Comparison of ENCODE assay signal across 8 cellular contexts in the genomic region with DNA sequence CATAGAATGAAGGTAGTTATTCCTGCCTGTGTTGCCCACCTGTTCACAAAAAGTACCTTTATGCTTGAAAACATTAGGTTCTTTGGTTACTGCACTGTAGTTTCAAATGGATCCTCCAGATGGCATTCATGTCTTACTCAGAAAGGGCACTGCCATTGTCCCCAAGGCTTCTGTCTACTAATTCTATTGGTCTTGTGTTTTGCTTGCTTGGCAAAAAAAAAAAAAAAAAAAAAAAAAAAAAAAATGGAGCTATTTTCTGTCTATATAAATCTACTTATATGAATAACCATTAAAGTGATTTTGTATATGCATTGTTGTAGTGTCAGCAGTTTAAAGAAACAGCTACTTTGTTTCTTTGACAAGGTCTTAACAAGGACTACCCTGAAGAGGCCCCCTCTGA. TPM values are rescaled to one million over a fixed set of nuclear protein-coding genes. Genes with fewer than 3 reads are reported as not detected.
DNase-seq lines count a peak whose midpoint lies in the region; ATAC-seq, FAIRE-seq and TF ChIP-seq lines count a peak whose summit lies in the region.

No MANE protein-coding gene starts in this region.

- no peaks in the 10 kb centered on the region for H3K9me3 ChIP-seq in OCI-LY7 (ENCODE audit: low read length)
- no peaks in the 10 kb centered on the region for H3K9me3 ChIP-seq in H1 (ENCODE audit: insufficient read depth in 2 of 2, low read depth in 1 of 2, low read length in 1 of 2)
- H3K9me3 ChIP-seq in neuronal stem cell (replicated peaks in 1 of 2; ENCODE audit: control insufficient read depth in 2 of 2, insufficient read depth in 1 of 2, low read depth in 1 of 2, low read length in 2 of 2), result no peaks in the 10 kb centered on the region

- H2AK5ac ChIP-seq in H1 (ENCODE audit: low read depth, low read length), result no peak overlapping the region
- no peak overlapping the region for H2AK5ac ChIP-seq in neuronal stem cell (ENCODE audit: low read depth, low read length)

- no peak overlapping the region for H3K4ac ChIP-seq in H1 (replicated peaks; ENCODE audit: insufficient read length, low read depth, low read length)
- no peak overlapping the region for H3K4ac ChIP-seq in neuronal stem cell (ENCODE audit: low read length)

- H4K20me1 ChIP-seq in OCI-LY7 (ENCODE audit: insufficient read depth, low read length), result no peaks in the 10 kb centered on the region
- H4K20me1 ChIP-seq in H1 (replicated peaks in 1 of 2; ENCODE audit: control insufficient read depth in 1 of 2, insufficient read depth in 2 of 2, low read length in 2 of 2), result no peaks in the 10 kb centered on the region

- TF ChIP-seq RAD21 in Ishikawa (IDR thresholded peaks at IDR 0.05; ENCODE audit: low read depth), result peak; percentile 86
- TF ChIP-seq RAD21 in H1 (IDR thresholded peaks at IDR 0.05 in 1 of 2, conservative IDR thresholded peaks at IDR 0.05 in 1 of 2; ENCODE audit: low read depth in 2 of 2, low read length in 2 of 2), result peak; percentile 78

- no peaks in the 10 kb centered on the region for H3K9me2 ChIP-seq in OCI-LY7 (ENCODE audit: insufficient read depth, low read length)

- TF ChIP-seq POLR2A in H1 (IDR thresholded peaks at IDR 0.05; ENCODE audit: control extremely low read depth in 1 of 2, low read depth in 2 of 2, low read length in 2 of 2), result no peak

- H3K27ac ChIP-seq in OCI-LY7 (ENCODE audit: low read depth, low read length, poor library complexity, severe bottlenecking) (no peak overlapping the region), H1 (ENCODE audit: low read depth, low read length) (no peak overlapping the region), neuronal stem cell (replicated peaks; ENCODE audit: low read length) (no peak overlapping the region)

- no peak overlapping the region for H2BK5ac ChIP-seq in H1 (ENCODE audit: low read depth, low read length)
- H2BK5ac ChIP-seq in neuronal stem cell (ENCODE audit: low read length), result no peak overlapping the region

- no peak overlapping the region for H3K56ac ChIP-seq in H1 (replicated peaks; ENCODE audit: insufficient read length, low read depth, low read length)

- H3K4me1 Mint-ChIP-seq in CD14-positive monocyte, result no peaks in the 10 kb centered on the region

- H3K9ac ChIP-seq in H1 (replicated peaks in 1 of 4; ENCODE audit: extremely low read depth in 1 of 4, low read depth in 3 of 4, low read length in 3 of 4), result no peak overlapping the region
- H3K9ac ChIP-seq in neuronal stem cell (ENCODE audit: low read depth, low read length, poor library complexity), result no peak overlapping the region

- POLR2A ChIA-PET in OCI-LY7 (lab: Charles Lee), result interaction anchor here (0.6 to 1.7 kb wide), 15 partner anchors 8 to 667 kb away, joined by 3 to 12 read pairs (median 4); no protein-coding TSS in a partner anchor
- POLR2A ChIA-PET in H1 (lab: Charles Lee; ENCODE audit: partially characterized antibody), result interaction anchor here (0.6 kb wide), 1 partner anchor 153 kb away, joined by 4 read pairs; no protein-coding TSS in a partner anchor

- H3K23me2 ChIP-seq in H1 (ENCODE audit: low read depth, low read length), result no peaks in the 10 kb centered on the region

- no peak overlapping the region for H3K4me2 ChIP-seq in OCI-LY7 (ENCODE audit: low read length)
- no peak overlapping the region for H3K4me2 ChIP-seq in H1 (ENCODE audit: insufficient read depth in 1 of 2, low read depth in 2 of 2, low read length in 2 of 2)
- H3K4me2 ChIP-seq in neuronal stem cell (ENCODE audit: insufficient read depth, low read length, poor library complexity, severe bottlenecking), result no peak overlapping the region

- no peak overlapping the region for H4K5ac ChIP-seq in H1 (ENCODE audit: insufficient read length, low read depth, low read length)

- peaks cover 28 to 30% of the 10 kb centered on the region in 2 donors for H3K36me3 Mint-ChIP-seq in CD14-positive monocyte

- no peak overlapping the region for H2BK15ac ChIP-seq in H1 (ENCODE audit: low read length)
- no peak overlapping the region for H2BK15ac ChIP-seq in neuronal stem cell (ENCODE audit: low read length)

- no peak overlapping the region for H2BK20ac ChIP-seq in H1 (ENCODE audit: low read length)

- no peak overlapping the region for H3K4me3 Mint-ChIP-seq in CD14-positive monocyte

- H3K27ac Mint-ChIP-seq in CD14-positive monocyte, result no peak overlapping the region

- H3K4me1 ChIP-seq in OCI-LY7 (ENCODE audit: insufficient read depth, low read length, poor library complexity, severe bottlenecking) (no peaks in the 10 kb centered on the region), H1 (replicated peaks in 1 of 4; ENCODE audit: control insufficient read depth in 3 of 4, insufficient read depth in 4 of 4, low read length in 3 of 4) (no peaks in the 10 kb centered on the region), neuronal stem cell (ENCODE audit: control insufficient read depth in 2 of 2, insufficient read depth in 1 of 2, low read depth in 1 of 2, low read length in 2 of 2) (no peaks in the 10 kb centered on the region)

- H3K4me3 ChIP-seq in OCI-LY7 (ENCODE audit: low read depth, low read length, poor library complexity, severe bottlenecking) (no peak overlapping the region), H1 (ENCODE audit: extremely low read depth in 1 of 4, insufficient read depth in 2 of 4, low read depth in 3 of 4, low read length in 4 of 4) (no peak overlapping the region), neuronal stem cell (ENCODE audit: low read length in 2 of 2) (no peak overlapping the region)

- FAIRE-seq in H1 (lab: Jason Lieb, UNC), result no peak

- TF ChIP-seq EP300 in Ishikawa (IDR thresholded peaks at IDR 0.05; ENCODE audit: borderline replicate concordance) (no peak), H1 (IDR thresholded peaks at IDR 0.05; ENCODE audit: borderline replicate concordance in 1 of 2, low read depth in 2 of 2, low read length in 2 of 2) (no peak)

- no peak overlapping the region for H2BK12ac ChIP-seq in H1 (ENCODE audit: low read depth, low read length)
- H2BK12ac ChIP-seq in neuronal stem cell (ENCODE audit: low read length), result no peak overlapping the region

- H3K18ac ChIP-seq in H1 (ENCODE audit: extremely low read depth, low read length), result no peak overlapping the region
- no peak overlapping the region for H3K18ac ChIP-seq in neuronal stem cell (ENCODE audit: low read length)

- H3K14ac ChIP-seq in H1 (ENCODE audit: insufficient read length) (no peak overlapping the region), neuronal stem cell (ENCODE audit: low read length) (no peak overlapping the region)

- H3K79me1 ChIP-seq in H1 (ENCODE audit: low read depth, low read length) (no peaks in the 10 kb centered on the region), neuronal stem cell (ENCODE audit: low read depth, low read length) (no peaks in the 10 kb centered on the region)

- peaks cover 0 to 5% (median 3%) of the 10 kb centered on the region in 3 donors for H3K27me3 Mint-ChIP-seq in CD14-positive monocyte (ENCODE audit: low read depth in 3 of 3)

- H3K27me3 ChIP-seq in H1 (replicated peaks in 1 of 4; ENCODE audit: control insufficient read depth in 3 of 4, extremely low read depth in 1 of 4, insufficient read depth in 3 of 4, low read length in 3 of 4) (no peaks in the 10 kb centered on the region), neuronal stem cell (ENCODE audit: control insufficient read depth in 3 of 3, insufficient read depth in 3 of 3, low read depth in 1 of 3, low read length in 3 of 3) (no peaks in the 10 kb centered on the region)

- BruUV-seq in OCI-LY7 (replicated peaks; lab: Mats Ljungman, UMichigan), result no TSS peak

- H2BK120ac ChIP-seq in H1 (replicated peaks; ENCODE audit: low read depth, low read length), result no peak overlapping the region
- no peak overlapping the region for H2BK120ac ChIP-seq in neuronal stem cell (ENCODE audit: low read depth, low read length)

- ATAC-seq in GM18867 (IDR thresholded peaks at IDR 0.05; ENCODE audit: unreplicated experiment) (peak; percentile 79), HG03469 (IDR thresholded peaks at IDR 0.05; ENCODE audit: unreplicated experiment) (no peak)

- intact Hi-C loops in CD14-positive monocyte (cut with micrococcal nuclease) (no loop called here), OCI-LY7 (cut with micrococcal nuclease; ENCODE audit: unreplicated experiment) (loop anchor here (2.0 kb wide), 2 partner anchors 245 to 255 kb away; no protein-coding TSS in a partner anchor)

- H2AFZ ChIP-seq in OCI-LY7 (ENCODE audit: low read length), result no peak overlapping the region
- H2AFZ ChIP-seq in H1 (ENCODE audit: low read length), result no peak overlapping the region
- no peak overlapping the region for H2AFZ ChIP-seq in neuronal stem cell (ENCODE audit: low read length)

- H4K91ac ChIP-seq in H1 (replicated peaks; ENCODE audit: insufficient read length, low read length) (no peak overlapping the region), neuronal stem cell (ENCODE audit: low read depth, low read length, poor library complexity) (no peak overlapping the region)

- no peak overlapping the region for H3K23ac ChIP-seq in H1 (ENCODE audit: insufficient read length)
- H3K23ac ChIP-seq in neuronal stem cell (ENCODE audit: low read depth, low read length, poor library complexity), result no peak overlapping the region

- H3K9me3 Mint-ChIP-seq in CD14-positive monocyte, result peaks cover 0 to 7% (median 0%) of the 10 kb centered on the region in 7 donors

- H3K79me2 ChIP-seq in OCI-LY7 (ENCODE audit: insufficient read depth, low read depth, low read length), result no peaks in the 10 kb centered on the region
- no peaks in the 10 kb centered on the region for H3K79me2 ChIP-seq in H1 (ENCODE audit: control insufficient read depth in 1 of 2, insufficient read depth in 2 of 2, low read length in 2 of 2)

- no peak for DNase-seq in CD14-positive monocyte (ENCODE audit: low spot score)
- DNase-seq in OCI-LY7 (ENCODE audit: low spot score), result peak; percentile 80
- DNase-seq in H1 (ENCODE audit: low read depth in 1 of 2, low spot score in 2 of 2), result no peak
- peak; percentile 36 for DNase-seq in neuronal stem cell (ENCODE audit: low spot score)
- no peak for DNase-seq in 8988T

- H3K36me3 ChIP-seq in OCI-LY7 (ENCODE audit: insufficient read depth, low read length) (no peaks in the 10 kb centered on the region), H1 (ENCODE audit: control insufficient read depth in 2 of 4, insufficient read depth in 4 of 4, low read length in 3 of 4) (peaks cover 0 to 6% (median 0%) of the 10 kb centered on the region in 4 experiments; a peak in 2 of 8 replicates), neuronal stem cell (replicated peaks in 1 of 2; ENCODE audit: control insufficient read depth in 2 of 2, insufficient read depth in 2 of 2, low read length in 2 of 2) (peaks cover 7 to 26% of the 10 kb centered on the region in 2 donors)

- CTCF ChIA-PET in OCI-LY7 (lab: Charles Lee; ENCODE audit: unreplicated experiment) (interaction anchor here (0.5 to 0.9 kb wide), 10 partner anchors 30 to 935 kb away, joined by 3 to 6 read pairs (median 4); no protein-coding TSS in a partner anchor), H1 (lab: Charles Lee; ENCODE audit: partially characterized antibody) (interaction anchor here (0.6 to 3.0 kb wide), 24 partner anchors 8 to 414 kb away, joined by 3 to 30 read pairs (median 4); a partner anchor contains a TSS)

- TF ChIP-seq CTCF in CD14-positive monocyte (IDR thresholded peaks at IDR 0.05) (peak; percentile 38), OCI-LY7 (conservative IDR thresholded peaks at IDR 0.05; ENCODE audit: low read length) (peak; percentile 92), H1 (IDR thresholded peaks at IDR 0.05; ENCODE audit: control extremely low read depth in 1 of 3, insufficient read depth in 1 of 3, low read depth in 1 of 3, low read length in 3 of 3) (peak in 2 of 3 experiments; percentile 52 to 53; a peak in 3 of 4 replicates)

- no peak overlapping the region for H4K8ac ChIP-seq in H1 (ENCODE audit: extremely low read depth, insufficient read depth, low read length)
- H4K8ac ChIP-seq in neuronal stem cell (ENCODE audit: low read depth, low read length), result no peak overlapping the region

RNA-seq across cellular contexts. Expression of a gene that starts 12.7 kb away (rescaled TPM):
- polyA plus RNA-seq in CD14-positive monocyte (1 to 10 TPM in 1 of 2 donors, under 1 TPM in 1; 0.30 to 2.3 TPM), H1 (2011; rRNA removed) (10.5 and 12.3 TPM in 2 replicates)
- 20.7 and 24.8 TPM in 2 replicates for total RNA-seq in OCI-LY7 (2014; rRNA removed; shearing (Covaris generic))
- total RNA-seq in OCI-LY7 (2022), result 20.7 and 30.3 TPM in 2 replicates
- total RNA-seq in H1 (2021; fragmentation: NEBNext Ultra II Directional; extraction: Animal tissue kit (Norgen Biotek cat#: 25700)), result 14.7 and 16.4 TPM in 2 replicates
- polyA plus RNA-seq in H1 (2011; cell fraction: cytosol; rRNA removed), result 19.7 TPM
- 38.5 TPM for polyA plus RNA-seq in H1 (2011; cell fraction: nucleus; rRNA removed)
- polyA plus RNA-seq in H1 (2012, experiment 1 of 2), result 15.0 to 25.1 TPM (median 18.8 TPM) in 4 replicates
- 1.2 TPM for polyA plus RNA-seq in H1 (2012, experiment 2 of 2)
- polyA plus RNA-seq in H1 (2013, experiment 1 of 2), result 12.9 TPM
- 10.6 TPM for polyA plus RNA-seq in H1 (2013, experiment 2 of 2)
- polyA minus RNA-seq in H1 (2011; rRNA and poly(A)+ RNA removed), result 17.6 and 26.1 TPM in 2 replicates
- polyA minus RNA-seq in H1 (2011; cell fraction: cytosol; rRNA and poly(A)+ RNA removed), result 8.2 TPM
- polyA minus RNA-seq in H1 (2011; cell fraction: nucleus; rRNA and poly(A)+ RNA removed), result 36.1 TPM
- polyA plus RNA-seq in neuronal stem cell (2013, experiment 1 of 2), result 31.7 TPM
- polyA plus RNA-seq in neuronal stem cell (2013, experiment 2 of 2), result 33.0 TPM

RNA-seq across cellular contexts. Expression of a gene that starts 45.5 kb away (rescaled TPM):
- 10 to 100 TPM in 1 of 2 donors, 1 to 10 TPM in 1; 6.8 to 17.4 TPM for polyA plus RNA-seq in CD14-positive monocyte
- total RNA-seq in OCI-LY7 (2014; rRNA removed; shearing (Covaris generic)), result 5.4 and 5.5 TPM in 2 replicates
- total RNA-seq in OCI-LY7 (2022), result 6.2 and 7.8 TPM in 2 replicates
- 9.1 and 9.6 TPM in 2 replicates for total RNA-seq in H1 (2021; fragmentation: NEBNext Ultra II Directional; extraction: Animal tissue kit (Norgen Biotek cat#: 25700))
- 7.6 and 9.7 TPM in 2 replicates for polyA plus RNA-seq in H1 (2011; rRNA removed)
- polyA plus RNA-seq in H1 (2011; cell fraction: cytosol; rRNA removed), result 7.1 TPM
- 6.6 TPM for polyA plus RNA-seq in H1 (2011; cell fraction: nucleus; rRNA removed)
- polyA plus RNA-seq in H1 (2012, experiment 1 of 2), result 5.6 to 6.7 TPM (median 6.0 TPM) in 4 replicates
- 4.6 TPM for polyA plus RNA-seq in H1 (2012, experiment 2 of 2)
- polyA plus RNA-seq in H1 (2013, experiment 1 of 2), result 9.6 TPM
- polyA plus RNA-seq in H1 (2013, experiment 2 of 2), result 11.3 TPM
- polyA minus RNA-seq in H1 (2011; rRNA and poly(A)+ RNA removed), result 14.5 and 16.9 TPM in 2 replicates
- 5.9 TPM for polyA minus RNA-seq in H1 (2011; cell fraction: cytosol; rRNA and poly(A)+ RNA removed)
- polyA minus RNA-seq in H1 (2011; cell fraction: nucleus; rRNA and poly(A)+ RNA removed), result 7.4 TPM
- polyA plus RNA-seq in neuronal stem cell (2013, experiment 1 of 2), result 16.4 TPM
- polyA plus RNA-seq in neuronal stem cell (2013, experiment 2 of 2), result 16.7 TPM

Comparison
In these comparisons a context has a peak if more than half of its experiments do, and no peak if none do; other contexts are left out.
1. DNase-seq: peak in OCI-LY7 (single experiment) and neuronal stem cell (single experiment); none in CD14-positive monocyte (single experiment), H1 (0 of 2) and 8988T (single experiment).
2. CTCF ChIP-seq: peak in every context shown above with its lines; median percentile 92 in OCI-LY7; 52 in H1; 38 in CD14-positive monocyte.